34 cellular contexts compared by ENCODE assay signal in genomic region chr3:39733804-39734203, GRCh38.
"Had no signal": no experiment of that assay in that cellular context is flagged by ENCODE, and none has a peak within 500 bp of the region (broad histone marks: within the 10 kb centered on the region; RNA-seq: fewer than 3 reads in every experiment).

No MANE protein-coding gene starts in this region.

- H3K36me3 ChIP-seq: MG63 had no signal

- H3K27me3 ChIP-seq: MG63 had no signal

- H3K27ac ChIP-seq: KMS-11 had no signal

- H3K9ac ChIP-seq: KMS-11 had no signal

- H3K4me2 ChIP-seq: KMS-11 had no signal

- H3K9me3 ChIP-seq: MG63 had no signal

- DNase-seq: Karpas-422, Kasumi-1, MG63, MM.1S, MV-4-11, NCI-H1048, NCI-H1092, NCI-H1092 treated with DMSO at 0.1 percent for 48 hours, NCI-H1105, NCI-H1105 treated with DMSO at 0.1 percent for 48 hours, NCI-H1417, NCI-H1417 treated with DMSO at 0.1 percent for 48 hours, NCI-H1436, NCI-H1436 treated with DMSO at 0.1 percent for 48 hours, NCI-H146, NCI-H1694, NCI-H1694 treated with DMSO at 0.1 percent for 48 hours, NCI-H187, NCI-H187 treated with DMSO at 0.1 percent for 48 hours, NCI-H1930, NCI-H2029, NCI-H2029 treated with DMSO at 0.1 percent for 48 hours, NCI-H2081, NCI-H2081 treated with DMSO at 0.1 percent for 48 hours, NCI-H2107, NCI-H2171, NCI-H2171 treated with DMSO at 0.1 percent for 48 hours, NCI-H2227 treated with DMSO at 0.1 percent for 48 hours, NCI-H226, NCI-H345, NCI-H446, NCI-H446 treated with DMSO at 0.1 percent for 48 hours, NCI-H510A had no signal

- H3K4me3 ChIP-seq: MG63 had no signal
